In genomic region chr3:141272906-141273662, GRCh38 we compare ENCODE assay signal across 27 cellular contexts.
"Had no signal": no experiment of that assay in that cellular context is flagged by ENCODE, and none has a peak within 500 bp of the region (broad histone marks: within the 10 kb centered on the region; RNA-seq: fewer than 3 reads in every experiment).

No MANE protein-coding gene starts in this region.

- ATAC-seq: activated naive CD4-positive, alpha-beta T cell treated with anti-CD3 and anti-CD28 coated beads, Interleukin-2, amount 50 U/mL, for 72 hours; mucosa of descending colon; natural killer cell treated with Interleukin-12 subunit alpha and Interleukin-12 subunit beta and Interleukin-15 and Interleukin-18, amount 100 ng/mL, for 72 hours; sciatic nerve had no signal

- H3K9me3 ChIP-seq: esophagus squamous epithelium, left ventricle myocardium inferior, mucosa of descending colon, thoracic aorta, uterus had no signal

- H3K27ac ChIP-seq: brain microvascular endothelial cell, epithelial cell of prostate, esophagus squamous epithelium, left ventricle myocardium inferior, thoracic aorta, uterus, VCaP had no signal

- H3K27me3 Mint-ChIP-seq: activated T-cell treated with anti-CD3 and anti-CD28 coated beads, Interleukin-2, amount 50 U/mL, for 24 hours; natural killer cell treated with Interleukin-12 subunit alpha and Interleukin-12 subunit beta and Interleukin-15 and Interleukin-18, amount 100 ng/mL, for 72 hours; progenitor cell of endocrine pancreas had no signal

- H3K36me3 ChIP-seq: brain microvascular endothelial cell, esophagus squamous epithelium, thoracic aorta, uterus had no signal

- H3K36me3 Mint-ChIP-seq: activated naive CD4-positive, alpha-beta T cell treated with anti-CD3 and anti-CD28 coated beads, Interleukin-2, amount 50 U/mL, for 72 hours; natural killer cell treated with Interleukin-12 subunit alpha and Interleukin-12 subunit beta and Interleukin-15 and Interleukin-18, amount 100 ng/mL, for 72 hours had no signal

- DNase-seq: activated CD4-positive, alpha-beta T cell treated with anti-CD3 and anti-CD28 coated beads for 4 hours; activated CD4-positive, alpha-beta T cell treated with anti-CD3 and anti-CD28 coated beads, Interleukin-2, amount 50 U/mL, for 4 hours; activated CD8-positive, alpha-beta memory T cell treated with anti-CD3 and anti-CD28 coated beads, Interleukin-2, amount 50 U/mL, for 4 hours; activated naive CD4-positive, alpha-beta T cell; activated T-cell treated with anti-CD3 and anti-CD28 coated beads, Interleukin-2, amount 50 U/mL, for 24 hours; brain microvascular endothelial cell; caudate nucleus; effector CD4-positive, alpha-beta T cell; esophagus squamous epithelium; kidney glomerular epithelial cell; left ventricle myocardium inferior; mucosa of descending colon; stimulated activated CD4-positive, alpha-beta T cell treated with anti-CD3 and anti-CD28 coated beads, Interleukin-12 subunit alpha, Interleukin-12 subunit beta, amount 100 ng/mL, for 4 hours; stimulated activated CD4-positive, alpha-beta T cell treated with anti-CD3 and anti-CD28 coated beads, Interleukin-4, amount 100 ng/mL, for 1 hour; stimulated activated naive CD8-positive, alpha-beta T cell treated with anti-CD3 and anti-CD28 coated beads, Interleukin-15, Interleukin-2, amounts not matched to agents 100 U/mL and 50 U/mL, for 24 hours; T-helper 1 cell; T-helper 9 cell; uterus had no signal

- H3K4me3 ChIP-seq: esophagus squamous epithelium, left ventricle myocardium inferior, lung, mucosa of descending colon, skin epidermis, thoracic aorta, uterus had no signal

- H3K4me1 ChIP-seq: esophagus squamous epithelium, uterus had no signal

- H3K4me3 Mint-ChIP-seq: activated T-cell treated with anti-CD3 and anti-CD28 coated beads, Interleukin-2, amount 50 U/mL, for 24 hours; natural killer cell treated with Interleukin-12 subunit alpha and Interleukin-12 subunit beta and Interleukin-15 and Interleukin-18, amount 100 ng/mL, for 72 hours had no signal

- H3K9me3 Mint-ChIP-seq: activated naive CD4-positive, alpha-beta T cell treated with anti-CD3 and anti-CD28 coated beads, Interleukin-2, amount 50 U/mL, for 72 hours; activated T-cell treated with anti-CD3 and anti-CD28 coated beads, Interleukin-2, amount 50 U/mL, for 24 hours; natural killer cell treated with Interleukin-12 subunit alpha and Interleukin-12 subunit beta and Interleukin-15 and Interleukin-18, amount 100 ng/mL, for 72 hours had no signal

- H3K27me3 ChIP-seq: brain microvascular endothelial cell, esophagus squamous epithelium, uterus had no signal

- H3K27ac Mint-ChIP-seq: natural killer cell treated with Interleukin-12 subunit alpha and Interleukin-12 subunit beta and Interleukin-15 and Interleukin-18, amount 100 ng/mL, for 72 hours; progenitor cell of endocrine pancreas had no signal
